In genomic region chr15:52762621-52763020, GRCh38 we compare ENCODE assay signal across 26 cellular contexts. TPM values are rescaled to one million over a fixed set of nuclear protein-coding genes. Genes with fewer than 3 reads are reported as not detected.
DNase-seq lines count a peak whose midpoint lies in the region; ATAC-seq, FAIRE-seq and TF ChIP-seq lines count a peak whose summit lies in the region.
"Had no signal": no experiment of that assay in that cellular context is flagged by ENCODE, and none has a peak within 500 bp of the region (broad histone marks: within the 10 kb centered on the region; RNA-seq: fewer than 3 reads in every experiment).

No MANE protein-coding gene starts in this region.

- H3K27me3 ChIP-seq in liver (ENCODE audit: control insufficient read depth in 4 of 4, insufficient read depth in 4 of 4, low read length in 3 of 4) (no peaks in the 10 kb centered on the region), HepG2 (ENCODE audit: control insufficient read depth in 1 of 2, insufficient read depth in 2 of 2, low read length in 2 of 2) (no peaks in the 10 kb centered on the region)
- H3K27me3 ChIP-seq: BLaER1 had no signal

- H3K9me3 ChIP-seq in liver (ENCODE audit: control insufficient read depth in 4 of 4, low read length in 3 of 4) (no peaks in the 10 kb centered on the region), HepG2 (ENCODE audit: low read length) (no peaks in the 10 kb centered on the region)
- H3K9me3 ChIP-seq: BE2C, BLaER1, Caco-2 had no signal

- H4K20me1 ChIP-seq in HepG2 (ENCODE audit: insufficient read depth, low read length), result peaks cover 5% of the 10 kb centered on the region; the same call in 1 of the 2 replicates
- H4K20me1 ChIP-seq: BLaER1 had no signal

- TF ChIP-seq CTCF in liver (IDR thresholded peaks at IDR 0.05; ENCODE audit: low read depth, low read length, missing input control) (no peak), HepG2 (CRISPR knock-in tag; IDR thresholded peaks at IDR 0.05) (no peak)

- DNase-seq in HepG2 (ENCODE audit: low spot score), result no peak
- no peak for DNase-seq in stimulated activated effector memory CD8-positive, alpha-beta T cell treated with anti-CD3 and anti-CD28 coated beads, Interleukin-12 subunit alpha, Interleukin-12 subunit beta, amount 100 ng/mL, for 72 hours (ENCODE audit: low spot score in 2 of 2)
- DNase-seq in activated CD4-positive, alpha-beta T cell treated with anti-CD3 and anti-CD28 coated beads, Interleukin-2, amount 10 ng/mL, durations not matched to agents 24 days and 14 days, result no peak
- no peak for DNase-seq in NCI-H1436 treated with DMSO at 0.1 percent for 48 hours (lab: John Stamatoyannopoulos, UW)
- DNase-seq: 8988T; ACHN; BE2C; C1 segment of cervical spinal cord; Caco-2; Calu3; CD4-positive, alpha-beta memory T cell; CD4-positive, CD25-positive, alpha-beta regulatory T cell; CD8-positive, alpha-beta memory T cell; DMS79 treated with DMSO at 0.1 percent for 48 hours; GF-D8 had no signal

- H3K36me3 Mint-ChIP-seq in activated T-helper 17 cell treated with anti-CD3 and anti-CD28 coated beads, Interleukin-2, amount 50 U/mL, for 72 hours (ENCODE audit: low read depth), result no peaks in the 10 kb centered on the region
- H3K36me3 Mint-ChIP-seq in stimulated activated effector memory CD8-positive, alpha-beta T cell treated with anti-CD3 and anti-CD28 coated beads, Interleukin-12 subunit alpha, Interleukin-12 subunit beta, amount 100 ng/mL, for 72 hours, result no peaks in the 10 kb centered on the region
- no peaks in the 10 kb centered on the region for H3K36me3 Mint-ChIP-seq in activated CD4-positive, alpha-beta T cell treated with anti-CD3 and anti-CD28 coated beads, Interleukin-2, amount 10 ng/mL, durations not matched to agents 24 days and 14 days (ENCODE audit: low read depth)
- H3K36me3 Mint-ChIP-seq: CD14-positive monocyte; CD4-positive, alpha-beta memory T cell; CD4-positive, CD25-positive, alpha-beta regulatory T cell; CD8-positive, alpha-beta memory T cell had no signal

- H3K9me3 Mint-ChIP-seq in activated T-helper 17 cell treated with anti-CD3 and anti-CD28 coated beads, Interleukin-2, amount 50 U/mL, for 72 hours, result no peaks in the 10 kb centered on the region
- H3K9me3 Mint-ChIP-seq in stimulated activated effector memory CD8-positive, alpha-beta T cell treated with anti-CD3 and anti-CD28 coated beads, Interleukin-12 subunit alpha, Interleukin-12 subunit beta, amount 100 ng/mL, for 72 hours, result no peaks in the 10 kb centered on the region
- H3K9me3 Mint-ChIP-seq in activated CD4-positive, alpha-beta T cell treated with anti-CD3 and anti-CD28 coated beads, Interleukin-2, amount 10 ng/mL, durations not matched to agents 24 days and 14 days, result no peaks in the 10 kb centered on the region
- H3K9me3 Mint-ChIP-seq: CD14-positive monocyte; CD4-positive, alpha-beta memory T cell; CD8-positive, alpha-beta memory T cell had no signal

- H3K36me3 ChIP-seq in liver (ENCODE audit: control insufficient read depth in 4 of 4, insufficient read depth in 3 of 4, low read depth in 1 of 4, low read length in 3 of 4) (peaks cover 0 to 10% (median 7%) of the 10 kb centered on the region in 4 donors), HepG2 (replicated peaks in 1 of 2; ENCODE audit: control insufficient read depth in 1 of 2, insufficient read depth in 2 of 2, low read length in 2 of 2) (peaks cover 0 to 9% of the 10 kb centered on the region in 2 experiments; a peak in 2 of 5 replicates)
- H3K36me3 ChIP-seq: BE2C, BLaER1 had no signal

- H3K27me3 Mint-ChIP-seq in activated T-helper 17 cell treated with anti-CD3 and anti-CD28 coated beads, Interleukin-2, amount 50 U/mL, for 72 hours, result peaks cover 24% of the 10 kb centered on the region
- peaks cover 36% of the 10 kb centered on the region for H3K27me3 Mint-ChIP-seq in activated CD4-positive, alpha-beta T cell treated with anti-CD3 and anti-CD28 coated beads, Interleukin-2, amount 10 ng/mL, durations not matched to agents 24 days and 14 days

- H3K4me3 ChIP-seq in liver (ENCODE audit: low read depth in 1 of 3, low read length in 3 of 3) (no peak overlapping the region), HepG2 (replicated peaks in 1 of 3; ENCODE audit: insufficient read depth in 1 of 3, low read depth in 2 of 3, low read length in 3 of 3) (no peak overlapping the region)
- H3K4me3 ChIP-seq: BLaER1 had no signal

- no peak overlapping the region for H3K4me3 Mint-ChIP-seq in activated T-helper 17 cell treated with anti-CD3 and anti-CD28 coated beads, Interleukin-2, amount 50 U/mL, for 72 hours
- H3K4me3 Mint-ChIP-seq in stimulated activated effector memory CD8-positive, alpha-beta T cell treated with anti-CD3 and anti-CD28 coated beads, Interleukin-12 subunit alpha, Interleukin-12 subunit beta, amount 100 ng/mL, for 72 hours, result no peak overlapping the region
- H3K4me3 Mint-ChIP-seq in activated CD4-positive, alpha-beta T cell treated with anti-CD3 and anti-CD28 coated beads, Interleukin-2, amount 10 ng/mL, durations not matched to agents 24 days and 14 days, result no peak overlapping the region
- H3K4me3 Mint-ChIP-seq: CD14-positive monocyte; CD4-positive, alpha-beta memory T cell; CD4-positive, CD25-positive, alpha-beta regulatory T cell; CD8-positive, alpha-beta memory T cell had no signal

- ATAC-seq in HepG2, result no peak
- ATAC-seq in activated T-helper 17 cell treated with anti-CD3 and anti-CD28 coated beads, Interleukin-2, amount 50 U/mL, for 72 hours (replicated peaks), result peak; percentile 59
- ATAC-seq in stimulated activated effector memory CD8-positive, alpha-beta T cell treated with anti-CD3 and anti-CD28 coated beads, Interleukin-12 subunit alpha, Interleukin-12 subunit beta, amount 100 ng/mL, for 72 hours, result peak; percentile 49

- peaks cover 1% of the 10 kb centered on the region for H3K79me2 ChIP-seq in HepG2 (ENCODE audit: insufficient read depth, low read length)

- BruUV-seq in HepG2 (replicated peaks; lab: Mats Ljungman, UMichigan), result no TSS peak

- H3K4me1 Mint-ChIP-seq in activated T-helper 17 cell treated with anti-CD3 and anti-CD28 coated beads, Interleukin-2, amount 50 U/mL, for 72 hours, result peaks cover 6% of the 10 kb centered on the region
- peaks cover 6% of the 10 kb centered on the region for H3K4me1 Mint-ChIP-seq in stimulated activated effector memory CD8-positive, alpha-beta T cell treated with anti-CD3 and anti-CD28 coated beads, Interleukin-12 subunit alpha, Interleukin-12 subunit beta, amount 100 ng/mL, for 72 hours
- H3K4me1 Mint-ChIP-seq in activated CD4-positive, alpha-beta T cell treated with anti-CD3 and anti-CD28 coated beads, Interleukin-2, amount 10 ng/mL, durations not matched to agents 24 days and 14 days, result peaks cover 2% of the 10 kb centered on the region
- H3K4me1 Mint-ChIP-seq: CD4-positive, alpha-beta memory T cell; CD4-positive, CD25-positive, alpha-beta regulatory T cell; CD8-positive, alpha-beta memory T cell had no signal

- no peak overlapping the region for H3K27ac Mint-ChIP-seq in activated T-helper 17 cell treated with anti-CD3 and anti-CD28 coated beads, Interleukin-2, amount 50 U/mL, for 72 hours
- no peak overlapping the region for H3K27ac Mint-ChIP-seq in stimulated activated effector memory CD8-positive, alpha-beta T cell treated with anti-CD3 and anti-CD28 coated beads, Interleukin-12 subunit alpha, Interleukin-12 subunit beta, amount 100 ng/mL, for 72 hours
- H3K27ac Mint-ChIP-seq in activated CD4-positive, alpha-beta T cell treated with anti-CD3 and anti-CD28 coated beads, Interleukin-2, amount 10 ng/mL, durations not matched to agents 24 days and 14 days, result no peak overlapping the region
- H3K27ac Mint-ChIP-seq: CD14-positive monocyte; CD4-positive, alpha-beta memory T cell; CD4-positive, CD25-positive, alpha-beta regulatory T cell; CD8-positive, alpha-beta memory T cell had no signal

- CTCF ChIA-PET in HepG2 (lab: Yijun Ruan, JAX; ENCODE audit: low intra/inter-chr PET ratio, low total read pairs), result no interaction called here

- H3K9ac ChIP-seq in liver (ENCODE audit: low read depth in 1 of 2, low read length in 2 of 2) (no peak overlapping the region), HepG2 (ENCODE audit: insufficient read depth, low read depth, low read length) (no peak overlapping the region)
- H3K9ac ChIP-seq: BLaER1 had no signal

- H3K4me2 ChIP-seq in HepG2 (ENCODE audit: low read depth, low read length), result no peak overlapping the region
- H3K4me2 ChIP-seq: BLaER1 had no signal

- intact Hi-C loops in HepG2 (cut with micrococcal nuclease; ENCODE audit: unreplicated experiment), result no loop called here
- intact Hi-C loops in activated CD4-positive, alpha-beta T cell treated with anti-CD3 and anti-CD28 coated beads, Interleukin-2, amount 10 ng/mL, durations not matched to agents 24 days and 14 days (cut with micrococcal nuclease), result no loop called here

- FAIRE-seq in HepG2 (lab: Jason Lieb, UNC), result no peak
- FAIRE-seq: A204.1, D721Med, G401.6, GM12892, GM18507 had no signal

- H3K27ac ChIP-seq in liver (ENCODE audit: low read depth in 1 of 2, low read length in 2 of 2) (no peak overlapping the region), HepG2 (ENCODE audit: extremely low read length, insufficient read depth, low read length) (no peak overlapping the region)
- H3K27ac ChIP-seq: BLaER1 had no signal

- no peak for TF ChIP-seq POLR2A in HepG2 (IDR thresholded peaks at IDR 0.05; ENCODE audit: insufficient read depth in 1 of 2, low read depth in 2 of 2, low read length in 2 of 2)

- TF ChIP-seq EP300 in HepG2 (IDR thresholded peaks at IDR 0.05; ENCODE audit: low read depth in 2 of 2, low read length in 2 of 2), result no peak
- no peak for TF ChIP-seq EP300 in HepG2 (CRISPR knock-in tag; IDR thresholded peaks at IDR 0.05; ENCODE audit: borderline replicate concordance)

- in situ Hi-C loops in HepG2 (cut with HindIII; ENCODE audit: extremely low pct_ligation_motif_present, low pct_unique_long_range_greater_than_20kb), result no loop called here

- H2AFZ ChIP-seq in HepG2 (ENCODE audit: low read length), result no peak overlapping the region

- POLR2A ChIA-PET in HepG2 (lab: Yijun Ruan, JAX), result no interaction called here

- H3K4me1 ChIP-seq in liver (ENCODE audit: control insufficient read depth in 4 of 4, insufficient read depth in 4 of 4, low read length in 3 of 4) (peaks cover 3 to 38% (median 16%) of the 10 kb centered on the region in 4 donors), HepG2 (ENCODE audit: insufficient read depth, low read length) (peaks cover 11% of the 10 kb centered on the region)
- H3K4me1 ChIP-seq: BE2C, BLaER1, Caco-2 had no signal

- WGBS in liver, result 79% methylated on average over 5 of the region's 5 CpGs
- 81% methylated on average over 5 of the region's 5 CpGs for WGBS in HepG2 (ENCODE audit: low lambda C conversion rate)

- TF ChIP-seq RAD21 in liver (IDR thresholded peaks at IDR 0.05) (no peak), HepG2 (CRISPR knock-in tag; IDR thresholded peaks at IDR 0.05) (no peak)

RNA-seq across cellular contexts. Expression of gene ONECUT1, which starts 27.5 kb away (rescaled TPM):
- total RNA-seq in liver, result 10 to 100 TPM; 14.1 to 51.0 TPM
- 10 to 100 TPM in 1 of 2 donors, 1 to 10 TPM in 1; 7.7 to 15.4 TPM for polyA plus RNA-seq in liver
- 9.1 and 9.3 TPM in 2 replicates for total RNA-seq in HepG2 (2016; rRNA removed; fragmentation: Illumina TruSeq; extraction: Trizol)
- 1.9 and 2.8 TPM in 2 replicates for total RNA-seq in HepG2 (2016; cell fraction: cytosol; rRNA removed; fragmentation: Illumina TruSeq; extraction: Trizol; ENCODE audit: low read depth)
- 7.3 and 7.4 TPM in 2 replicates for total RNA-seq in HepG2 (2016; cell fraction: insoluble cytoplasmic fraction; rRNA removed; fragmentation: Illumina TruSeq; extraction: Trizol)
- total RNA-seq in HepG2 (2016; cell fraction: membrane; rRNA removed; fragmentation: Illumina TruSeq; extraction: Trizol), result 6.4 and 6.6 TPM in 2 replicates
- total RNA-seq in HepG2 (2016; cell fraction: nucleus; rRNA removed; fragmentation: Illumina TruSeq; extraction: Trizol), result 11.7 and 15.6 TPM in 2 replicates
- 3.5 and 3.8 TPM in 2 replicates for polyA plus RNA-seq in HepG2 (2011; rRNA removed)
- polyA plus RNA-seq in HepG2 (2011; cell fraction: cytosol; rRNA removed), result 1.8 and 2.0 TPM in 2 replicates
- 9.9 and 11.0 TPM in 2 replicates for polyA plus RNA-seq in HepG2 (2011; cell fraction: nucleus; rRNA removed)
- 13.4 and 15.9 TPM in 2 replicates for polyA plus RNA-seq in HepG2 (2012)
- polyA plus RNA-seq in HepG2 (2016; cell fraction: cytosol; fragmentation: Illumina TruSeq; extraction: Trizol; ENCODE audit: low read depth), result 1.0 and 1.8 TPM in 2 replicates
- 7.6 and 8.6 TPM in 2 replicates for polyA plus RNA-seq in HepG2 (2016; cell fraction: insoluble cytoplasmic fraction; fragmentation: Illumina TruSeq; extraction: Trizol; ENCODE audit: low read depth)
- polyA plus RNA-seq in HepG2 (2016; cell fraction: membrane; fragmentation: Illumina TruSeq; extraction: Trizol; ENCODE audit: low read depth), result 4.2 and 4.5 TPM in 2 replicates
- 13.6 and 17.1 TPM in 2 replicates for polyA plus RNA-seq in HepG2 (2016; cell fraction: nucleus; fragmentation: Illumina TruSeq; extraction: Trizol; ENCODE audit: insufficient read depth, low read depth)
- 10.5 TPM in 1 of 2 replicates, not detected in the other for polyA minus RNA-seq in HepG2 (2011; rRNA and poly(A)+ RNA removed; ENCODE audit: low replicate concordance)
- 7.3 and 19.3 TPM in 2 replicates for polyA minus RNA-seq in HepG2 (2011; cell fraction: cytosol; rRNA and poly(A)+ RNA removed)
- polyA minus RNA-seq in HepG2 (2011; cell fraction: nucleus; rRNA and poly(A)+ RNA removed), result 14.2 and 19.6 TPM in 2 replicates
- not detected for total RNA-seq in activated T-helper 17 cell treated with anti-CD3 and anti-CD28 coated beads, Interleukin-2, amount 50 U/mL, for 72 hours
- total RNA-seq in activated CD4-positive, alpha-beta T cell treated with anti-CD3 and anti-CD28 coated beads, Interleukin-2, amount 10 ng/mL, durations not matched to agents 24 days and 14 days, result not detected in 2 replicates
- total RNA-seq: A673; CD4-positive, alpha-beta memory T cell; CD4-positive, CD25-positive, alpha-beta regulatory T cell; CD8-positive, alpha-beta memory T cell had no signal
- polyA plus RNA-seq: AG04450; CD14-positive monocyte; CD4-positive, alpha-beta memory T cell; CD4-positive, CD25-positive, alpha-beta regulatory T cell; CD8-positive, alpha-beta memory T cell had no signal
